In the genomic region with DNA sequence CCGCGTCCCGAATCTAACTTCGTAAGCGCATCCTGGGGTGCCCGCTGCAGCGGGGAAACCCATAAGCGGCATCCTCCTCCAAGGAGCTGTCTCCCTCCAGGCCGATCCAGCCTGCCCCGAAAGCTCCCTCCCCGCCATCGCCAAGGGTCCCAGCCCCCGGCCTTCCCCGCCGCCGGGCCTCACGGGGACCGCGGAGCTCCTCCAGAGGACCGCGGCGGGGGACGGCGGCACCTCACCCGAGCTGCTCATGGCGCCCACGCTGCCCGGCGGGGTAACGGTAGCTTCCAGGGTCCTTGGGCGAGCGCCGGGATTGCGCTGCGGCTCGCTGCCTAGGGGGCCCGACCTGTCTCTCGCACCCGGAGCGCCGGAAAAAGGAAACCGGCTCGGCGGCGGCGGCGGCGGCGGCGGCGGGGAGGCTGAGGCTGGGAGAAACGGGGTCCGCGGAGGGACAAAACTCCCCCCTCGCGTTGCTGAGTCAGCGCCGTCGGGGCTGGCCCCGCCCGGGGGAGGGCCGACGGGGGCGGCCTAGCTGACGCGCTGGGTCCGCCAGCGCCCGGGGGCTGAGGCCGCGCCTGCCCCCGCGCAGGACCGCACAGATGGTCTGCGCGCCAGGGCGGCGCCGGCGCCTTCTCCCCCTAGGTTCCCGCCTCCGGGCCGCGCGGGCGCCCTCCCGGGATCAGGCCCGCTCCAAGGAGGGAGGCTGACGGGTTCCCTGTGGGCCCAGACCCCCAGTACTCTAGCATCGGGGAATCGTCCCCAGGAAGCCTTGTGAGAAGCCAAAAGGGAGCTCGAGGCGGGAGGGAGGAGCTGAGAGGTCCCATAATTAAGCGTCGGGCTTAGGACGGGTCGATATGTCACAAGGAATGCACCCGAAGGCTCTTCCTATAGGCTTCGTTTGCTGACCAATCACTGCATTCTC, we compare ENCODE assay signal across 1 cellular context.
TF ChIP-seq lines count a peak whose summit lies in the region.

A gene with protein sequence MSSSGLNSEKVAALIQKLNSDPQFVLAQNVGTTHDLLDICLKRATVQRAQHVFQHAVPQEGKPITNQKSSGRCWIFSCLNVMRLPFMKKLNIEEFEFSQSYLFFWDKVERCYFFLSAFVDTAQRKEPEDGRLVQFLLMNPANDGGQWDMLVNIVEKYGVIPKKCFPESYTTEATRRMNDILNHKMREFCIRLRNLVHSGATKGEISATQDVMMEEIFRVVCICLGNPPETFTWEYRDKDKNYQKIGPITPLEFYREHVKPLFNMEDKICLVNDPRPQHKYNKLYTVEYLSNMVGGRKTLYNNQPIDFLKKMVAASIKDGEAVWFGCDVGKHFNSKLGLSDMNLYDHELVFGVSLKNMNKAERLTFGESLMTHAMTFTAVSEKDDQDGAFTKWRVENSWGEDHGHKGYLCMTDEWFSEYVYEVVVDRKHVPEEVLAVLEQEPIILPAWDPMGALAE (minus strand): TSS at position 374 of the 919 bp plus-strand sequence. CDS start 125 bp downstream, at position 249.

TF ChIP-seq in WTC11, 78 proteins besides CTCF, POLR2A, EP300 and RAD21 (continued from another document):
- TF ChIP-seq, protein P1, sequence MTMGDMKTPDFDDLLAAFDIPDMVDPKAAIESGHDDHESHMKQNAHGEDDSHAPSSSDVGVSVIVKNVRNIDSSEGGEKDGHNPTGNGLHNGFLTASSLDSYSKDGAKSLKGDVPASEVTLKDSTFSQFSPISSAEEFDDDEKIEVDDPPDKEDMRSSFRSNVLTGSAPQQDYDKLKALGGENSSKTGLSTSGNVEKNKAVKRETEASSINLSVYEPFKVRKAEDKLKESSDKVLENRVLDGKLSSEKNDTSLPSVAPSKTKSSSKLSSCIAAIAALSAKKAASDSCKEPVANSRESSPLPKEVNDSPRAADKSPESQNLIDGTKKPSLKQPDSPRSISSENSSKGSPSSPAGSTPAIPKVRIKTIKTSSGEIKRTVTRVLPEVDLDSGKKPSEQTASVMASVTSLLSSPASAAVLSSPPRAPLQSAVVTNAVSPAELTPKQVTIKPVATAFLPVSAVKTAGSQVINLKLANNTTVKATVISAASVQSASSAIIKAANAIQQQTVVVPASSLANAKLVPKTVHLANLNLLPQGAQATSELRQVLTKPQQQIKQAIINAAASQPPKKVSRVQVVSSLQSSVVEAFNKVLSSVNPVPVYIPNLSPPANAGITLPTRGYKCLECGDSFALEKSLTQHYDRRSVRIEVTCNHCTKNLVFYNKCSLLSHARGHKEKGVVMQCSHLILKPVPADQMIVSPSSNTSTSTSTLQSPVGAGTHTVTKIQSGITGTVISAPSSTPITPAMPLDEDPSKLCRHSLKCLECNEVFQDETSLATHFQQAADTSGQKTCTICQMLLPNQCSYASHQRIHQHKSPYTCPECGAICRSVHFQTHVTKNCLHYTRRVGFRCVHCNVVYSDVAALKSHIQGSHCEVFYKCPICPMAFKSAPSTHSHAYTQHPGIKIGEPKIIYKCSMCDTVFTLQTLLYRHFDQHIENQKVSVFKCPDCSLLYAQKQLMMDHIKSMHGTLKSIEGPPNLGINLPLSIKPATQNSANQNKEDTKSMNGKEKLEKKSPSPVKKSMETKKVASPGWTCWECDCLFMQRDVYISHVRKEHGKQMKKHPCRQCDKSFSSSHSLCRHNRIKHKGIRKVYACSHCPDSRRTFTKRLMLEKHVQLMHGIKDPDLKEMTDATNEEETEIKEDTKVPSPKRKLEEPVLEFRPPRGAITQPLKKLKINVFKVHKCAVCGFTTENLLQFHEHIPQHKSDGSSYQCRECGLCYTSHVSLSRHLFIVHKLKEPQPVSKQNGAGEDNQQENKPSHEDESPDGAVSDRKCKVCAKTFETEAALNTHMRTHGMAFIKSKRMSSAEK (CRISPR knock-in tag; IDR thresholded peaks at IDR 0.05; ENCODE audit: borderline replicate concordance) = no peak
- TF ChIP-seq, protein P2, sequence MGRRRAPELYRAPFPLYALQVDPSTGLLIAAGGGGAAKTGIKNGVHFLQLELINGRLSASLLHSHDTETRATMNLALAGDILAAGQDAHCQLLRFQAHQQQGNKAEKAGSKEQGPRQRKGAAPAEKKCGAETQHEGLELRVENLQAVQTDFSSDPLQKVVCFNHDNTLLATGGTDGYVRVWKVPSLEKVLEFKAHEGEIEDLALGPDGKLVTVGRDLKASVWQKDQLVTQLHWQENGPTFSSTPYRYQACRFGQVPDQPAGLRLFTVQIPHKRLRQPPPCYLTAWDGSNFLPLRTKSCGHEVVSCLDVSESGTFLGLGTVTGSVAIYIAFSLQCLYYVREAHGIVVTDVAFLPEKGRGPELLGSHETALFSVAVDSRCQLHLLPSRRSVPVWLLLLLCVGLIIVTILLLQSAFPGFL (CRISPR knock-in tag; IDR thresholded peaks at IDR 0.05; ENCODE audit: borderline replicate concordance) = no peak
- TF ChIP-seq MYBL2 (CRISPR knock-in tag; IDR thresholded peaks at IDR 0.05) (no peak), SOX15 (CRISPR knock-in tag; IDR thresholded peaks at IDR 0.05) (no peak), TEAD1 (CRISPR knock-in tag; IDR thresholded peaks at IDR 0.05) (no peak), ZNF219 (CRISPR knock-in tag; IDR thresholded peaks at IDR 0.05; ENCODE audit: borderline replicate concordance) (no peak), JAZF1 (CRISPR knock-in tag; IDR thresholded peaks at IDR 0.05) (no peak)
